Comparison of ENCODE assay signal across 1 cellular context in genomic region chr1:53945433-53946251, GRCh38.
TF ChIP-seq lines count a peak whose summit lies in the region.

Gene IFT25 (minus strand): TSS chr1:53945699. CDS start chr1:53940082, 5,617 bp downstream.

TF ChIP-seq in H1, 55 proteins besides CTCF, POLR2A, EP300 and RAD21:
- TF ChIP-seq JUN (IDR thresholded peaks at IDR 0.05; ENCODE audit: low read depth, low read length) = no peak
- peak; percentile 77 for TF ChIP-seq KDM4A (IDR thresholded peaks at IDR 0.05; ENCODE audit: low read depth, low read length, severe bottlenecking)
- peak; percentile 18; the same call in 1 of the 2 replicates for TF ChIP-seq CREB1 (IDR thresholded peaks at IDR 0.05)
- TF ChIP-seq PHF8 (conservative IDR thresholded peaks at IDR 0.05; ENCODE audit: low read depth, low read length) = peak; percentile 73
- no peak for TF ChIP-seq YY1 (IDR thresholded peaks at IDR 0.05; ENCODE audit: low read depth, low read length)
- TF ChIP-seq ASH2L (IDR thresholded peaks at IDR 0.05; ENCODE audit: low read length) = peak; percentile 58
- no peak for TF ChIP-seq SP4 (IDR thresholded peaks at IDR 0.05; ENCODE audit: low read length)
- peak; percentile 22; the same call in 1 of the 2 replicates for TF ChIP-seq MAX (IDR thresholded peaks at IDR 0.05)
- no peak for TF ChIP-seq RFX5 (IDR thresholded peaks at IDR 0.05; ENCODE audit: borderline replicate concordance, low read depth, low read length)
- 0 out of 2 replicates have a peak, but pooled peaks have one; percentile 37 for TF ChIP-seq TAF1 (IDR thresholded peaks at IDR 0.05; ENCODE audit: low read depth, low read length)
- TF ChIP-seq EZH2 (IDR thresholded peaks at IDR 0.05; ENCODE audit: low read depth, low read length, severe bottlenecking) = no peak
- peak; percentile 19; the same call in 1 of the 2 replicates for TF ChIP-seq POLR2AphosphoS5 (IDR thresholded peaks at IDR 0.05; ENCODE audit: low read depth, low read length)
- no peak for TF ChIP-seq ATF3 (IDR thresholded peaks at IDR 0.05; ENCODE audit: insufficient read depth, low read depth, low read length)
- TF ChIP-seq SRF (IDR thresholded peaks at IDR 0.05; ENCODE audit: low read depth, low read length) = no peak
- no peak for TF ChIP-seq CBX8 (IDR thresholded peaks at IDR 0.05; ENCODE audit: borderline replicate concordance, low read depth, low read length)
- no peak for TF ChIP-seq MAFK (IDR thresholded peaks at IDR 0.05; ENCODE audit: low read depth, low read length)
- no peak for TF ChIP-seq JUND (IDR thresholded peaks at IDR 0.05; ENCODE audit: low read length)
- no peak for TF ChIP-seq ATF2 (IDR thresholded peaks at IDR 0.05; ENCODE audit: low read length)
- TF ChIP-seq RBBP5 (IDR thresholded peaks at IDR 0.05; ENCODE audit: borderline replicate concordance, low read depth, low read length) = peak; percentile 70; the same call in 1 of the 2 replicates
- peak in 1 of 2 experiments; percentile 63; a peak in 1 of 4 replicates for TF ChIP-seq SIN3A (conservative IDR thresholded peaks at IDR 0.05 in 1 of 2, IDR thresholded peaks at IDR 0.05 in 1 of 2; ENCODE audit: low read depth in 1 of 2, low read length in 2 of 2)
- 0 out of 4 replicates have a peak, but pooled peaks of 1 of the 2 experiments have one; percentile 7 for TF ChIP-seq HDAC2 (IDR thresholded peaks at IDR 0.05; ENCODE audit: borderline replicate concordance in 1 of 2, low read depth in 2 of 2, low read length in 2 of 2)
